Comparison of ENCODE assay signal across 10 cellular contexts in genomic region chr16:84141143-84141670, GRCh38. TPM values are rescaled to one million over a fixed set of nuclear protein-coding genes. Genes with fewer than 3 reads are reported as not detected.
DNase-seq lines count a peak whose midpoint lies in the region; ATAC-seq and TF ChIP-seq lines count a peak whose summit lies in the region.
"Had no signal": no experiment of that assay in that cellular context is flagged by ENCODE, and none has a peak within 500 bp of the region (broad histone marks: within the 10 kb centered on the region; RNA-seq: fewer than 3 reads in every experiment).

No MANE protein-coding gene starts in this region.

- no peaks in the 10 kb centered on the region for H3K9me3 ChIP-seq in HCT116 (ENCODE audit: control insufficient read depth in 1 of 2, insufficient read depth in 1 of 2, low read depth in 1 of 2, low read length in 2 of 2)

- BruUV-seq in HCT116 (replicated peaks; lab: Mats Ljungman, UMichigan) = no TSS peak

- H3K9ac ChIP-seq in HCT116 (ENCODE audit: low read length) = no peak overlapping the region

- no peak for TF ChIP-seq POLR2A in HCT116 (IDR thresholded peaks at IDR 0.05; ENCODE audit: borderline replicate concordance, extremely low read depth, insufficient read depth, insufficient read length)

- H3K27ac ChIP-seq in HCT116 (ENCODE audit: low read depth, low read length) = no peak overlapping the region
- H3K27ac ChIP-seq: skin epidermis had no signal

- CTCF ChIA-PET in HCT116 (lab: Charles Lee) = interaction anchor here (1.2 to 2.2 kb wide), 3 partner anchors 46 to 76 kb away, joined by 3 to 8 read pairs (median 3); partner anchors contain the start of gene TAF1C
- CTCF ChIA-PET in activated CD8-positive, alpha-beta T cell treated with anti-CD3 and anti-CD28 coated beads, Interleukin-2, amount 10 ng/mL, durations not matched to agents 7 days and 5 days (lab: Charles Lee) = interaction anchor here (0.8 to 3.2 kb wide), 6 partner anchors 24 to 58 kb away, joined by 3 to 23 read pairs (median 8); partner anchors contain the start of genes MBTPS1 and TAF1C

- no peaks in the 10 kb centered on the region for H3K27me3 Mint-ChIP-seq in activated CD8-positive, alpha-beta T cell treated with anti-CD3 and anti-CD28 coated beads, Interleukin-2, amount 10 ng/mL, durations not matched to agents 7 days and 5 days (ENCODE audit: low read depth)
- H3K27me3 Mint-ChIP-seq: effector memory CD8-positive, alpha-beta T cell; stimulated activated naive B cell treated with anti-CD40 and anti-IgM and Interleukin-4, amounts not matched to agents 10 μg/mL and 1 μg/mL and 100 μg/mL, for 72 hours had no signal

- ATAC-seq in HCT116 (peak; percentile 57), HG02840 (IDR thresholded peaks at IDR 0.05; ENCODE audit: low FRiP score, unreplicated experiment) (no peak)
- ATAC-seq in activated CD8-positive, alpha-beta T cell treated with anti-CD3 and anti-CD28 coated beads, Interleukin-2, amount 10 ng/mL, durations not matched to agents 7 days and 5 days = peak; percentile 29
- ATAC-seq: effector memory CD8-positive, alpha-beta T cell had no signal

- RAD21 ChIA-PET in HCT116 (lab: Charles Lee; ENCODE audit: low non-redundant PET in 1 of 2, low total read pairs in 2 of 2, uncharacterized antibody in 2 of 2, unreplicated experiment in 2 of 2) = no interaction called here

- intact Hi-C loops in HCT116 (cut with micrococcal nuclease) = loop anchor here (1.0 kb wide), 1 partner anchor 56 kb away; no protein-coding TSS in a partner anchor

- POLR2A ChIA-PET in HCT116 (lab: Charles Lee) = interaction anchor here (0.7 to 1.1 kb wide), 2 partner anchors 22 to 25 kb away, joined by 3 to 4 read pairs; partner anchors contain the start of gene MBTPS1
- POLR2A ChIA-PET in activated CD8-positive, alpha-beta T cell treated with anti-CD3 and anti-CD28 coated beads, Interleukin-2, amount 10 ng/mL, durations not matched to agents 7 days and 5 days (lab: Charles Lee) = interaction anchor here (0.6 to 3.2 kb wide), 2 partner anchors 24 to 314 kb away, joined by 3 to 13 read pairs; partner anchors contain the start of gene MBTPS1

- no peaks in the 10 kb centered on the region for H3K36me3 ChIP-seq in HCT116 (ENCODE audit: control insufficient read depth in 1 of 2, insufficient read depth in 2 of 2, low read length in 2 of 2)

- no peaks in the 10 kb centered on the region for H3K36me3 Mint-ChIP-seq in activated CD8-positive, alpha-beta T cell treated with anti-CD3 and anti-CD28 coated beads, Interleukin-2, amount 10 ng/mL, durations not matched to agents 7 days and 5 days (ENCODE audit: low read depth)

- no peak overlapping the region for H3K27ac Mint-ChIP-seq in activated CD8-positive, alpha-beta T cell treated with anti-CD3 and anti-CD28 coated beads, Interleukin-2, amount 10 ng/mL, durations not matched to agents 7 days and 5 days
- H3K27ac Mint-ChIP-seq: effector memory CD8-positive, alpha-beta T cell; stimulated activated naive B cell treated with anti-CD40 and anti-IgM and Interleukin-4, amounts not matched to agents 10 μg/mL and 1 μg/mL and 100 μg/mL, for 72 hours had no signal

- no peak overlapping the region for H3K4me3 Mint-ChIP-seq in activated CD8-positive, alpha-beta T cell treated with anti-CD3 and anti-CD28 coated beads, Interleukin-2, amount 10 ng/mL, durations not matched to agents 7 days and 5 days
- H3K4me3 Mint-ChIP-seq: effector memory CD8-positive, alpha-beta T cell; stimulated activated naive B cell treated with anti-CD40 and anti-IgM and Interleukin-4, amounts not matched to agents 10 μg/mL and 1 μg/mL and 100 μg/mL, for 72 hours had no signal

- H3K4me2 ChIP-seq in HCT116 (ENCODE audit: low read length) = no peak overlapping the region

- H3K4me1 Mint-ChIP-seq in activated CD8-positive, alpha-beta T cell treated with anti-CD3 and anti-CD28 coated beads, Interleukin-2, amount 10 ng/mL, durations not matched to agents 7 days and 5 days (ENCODE audit: low read depth) = peaks cover 39% of the 10 kb centered on the region

- peaks cover 26 to 42% of the 10 kb centered on the region in 2 experiments for H3K4me1 ChIP-seq in HCT116 (ENCODE audit: control insufficient read depth in 1 of 2, insufficient read depth in 2 of 2, low read length in 2 of 2)

- no peaks in the 10 kb centered on the region for H3K9me2 ChIP-seq in HCT116 (ENCODE audit: insufficient read depth)

- H3K9me3 Mint-ChIP-seq in activated CD8-positive, alpha-beta T cell treated with anti-CD3 and anti-CD28 coated beads, Interleukin-2, amount 10 ng/mL, durations not matched to agents 7 days and 5 days (ENCODE audit: insufficient read depth) = no peaks in the 10 kb centered on the region
- H3K9me3 Mint-ChIP-seq: effector memory CD8-positive, alpha-beta T cell; stimulated activated naive B cell treated with anti-CD40 and anti-IgM and Interleukin-4, amounts not matched to agents 10 μg/mL and 1 μg/mL and 100 μg/mL, for 72 hours had no signal

- no peaks in the 10 kb centered on the region for H3K27me3 ChIP-seq in HCT116 (ENCODE audit: insufficient read depth, low read length)

- peaks cover 68% of the 10 kb centered on the region for H3K79me2 ChIP-seq in HCT116 (ENCODE audit: insufficient read depth, low read length)

- TF ChIP-seq CTCF in HCT116 (IDR thresholded peaks at IDR 0.05 in 2 of 3, conservative IDR thresholded peaks at IDR 0.05 in 1 of 3; ENCODE audit: borderline replicate concordance in 1 of 3, insufficient read depth in 1 of 3, low read depth in 2 of 3, low read length in 2 of 3) = peak; percentile 63 to 64 (median 63)

- H3K4me3 ChIP-seq in HCT116 (replicated peaks in 1 of 2; ENCODE audit: low read depth in 1 of 2, low read length in 2 of 2) = no peak overlapping the region
- H3K4me3 ChIP-seq: skin epidermis had no signal

- peak; percentile 43 for TF ChIP-seq RAD21 in HCT116 (IDR thresholded peaks at IDR 0.05; ENCODE audit: low read depth)

- DNase-seq in DMS53 (lab: John Stamatoyannopoulos, UW) = peak; percentile 22
- no peak for DNase-seq in DMS53 treated with DMSO at 0.1 percent for 48 hours (lab: John Stamatoyannopoulos, UW; ENCODE audit: unreplicated experiment)
- DNase-seq in HCT116 (ENCODE audit: low read depth, low spot score) = peak; percentile 34
- peak; percentile 45 for DNase-seq in activated CD8-positive, alpha-beta T cell treated with anti-CD3 and anti-CD28 coated beads, Interleukin-2, amount 10 ng/mL, durations not matched to agents 7 days and 5 days
- DNase-seq in NCI-H187 treated with DMSO at 0.1 percent for 48 hours (lab: John Stamatoyannopoulos, UW) = no peak
- DNase-seq: effector memory CD8-positive, alpha-beta T cell; stimulated activated naive B cell treated with anti-CD40 and anti-IgM and Interleukin-4, amounts not matched to agents 10 μg/mL and 1 μg/mL and 100 μg/mL, for 72 hours had no signal

- no peaks in the 10 kb centered on the region; the same call in 1 of the 2 replicates for H4K20me1 ChIP-seq in HCT116 (ENCODE audit: insufficient read depth)

- H2AFZ ChIP-seq in HCT116 (ENCODE audit: low read depth, low read length, poor library complexity, severe bottlenecking) = no peak overlapping the region

TF ChIP-seq in HCT116, 20 proteins besides CTCF, POLR2A, EP300 and RAD21:
- TF ChIP-seq MAX (IDR thresholded peaks at IDR 0.05) (peak; percentile 48), EZH2phosphoT487 (IDR thresholded peaks at IDR 0.05; ENCODE audit: borderline replicate concordance) (no peak)

RNA-seq across cellular contexts. Expression of gene HSDL1, which starts 3.8 kb away (rescaled TPM):
- total RNA-seq in HCT116 (2021; ENCODE audit: unreplicated experiment) = 35.8 TPM
- polyA plus RNA-seq in HCT116 (2012) = 13.5 and 22.0 TPM in 2 replicates
- 10 to 100 TPM; 10.4 to 12.3 TPM for total RNA-seq in activated CD8-positive, alpha-beta T cell treated with anti-CD3 and anti-CD28 coated beads, Interleukin-2, amount 10 ng/mL, durations not matched to agents 7 days and 5 days

RNA-seq across cellular contexts. Expression of gene DNAAF1, which starts 3.9 kb away (rescaled TPM):
- 0.30 TPM for total RNA-seq in HCT116 (2021; ENCODE audit: unreplicated experiment)
- 0.35 and 0.44 TPM in 2 replicates for polyA plus RNA-seq in HCT116 (2012)
- total RNA-seq in activated CD8-positive, alpha-beta T cell treated with anti-CD3 and anti-CD28 coated beads, Interleukin-2, amount 10 ng/mL, durations not matched to agents 7 days and 5 days = not detected

RNA-seq across cellular contexts. Expression of gene MBTPS1, which starts 24.5 kb away (rescaled TPM):
- 111 TPM for total RNA-seq in HCT116 (2021; ENCODE audit: unreplicated experiment)
- polyA plus RNA-seq in HCT116 (2012) = 65.5 and 68.4 TPM in 2 replicates
- 10 to 100 TPM; 49.3 to 52.7 TPM for total RNA-seq in activated CD8-positive, alpha-beta T cell treated with anti-CD3 and anti-CD28 coated beads, Interleukin-2, amount 10 ng/mL, durations not matched to agents 7 days and 5 days

RNA-seq across cellular contexts. Expression of gene TAF1C, which starts 45.6 kb away (rescaled TPM):
- total RNA-seq in HCT116 (2021; ENCODE audit: unreplicated experiment) = 76.3 TPM
- polyA plus RNA-seq in HCT116 (2012) = 43.4 and 52.0 TPM in 2 replicates
- total RNA-seq in activated CD8-positive, alpha-beta T cell treated with anti-CD3 and anti-CD28 coated beads, Interleukin-2, amount 10 ng/mL, durations not matched to agents 7 days and 5 days = 10 to 100 TPM; 53.4 to 62.3 TPM

RNA-seq across cellular contexts. Expression of gene ADAD2, which starts 49.8 kb away (rescaled TPM):
- total RNA-seq in HCT116 (2021; ENCODE audit: unreplicated experiment) = not detected
- polyA plus RNA-seq in HCT116 (2012) = not detected in 2 replicates
- under 1 TPM in 1 of 2 experiments, not detected in 1; 0.18 TPM for total RNA-seq in activated CD8-positive, alpha-beta T cell treated with anti-CD3 and anti-CD28 coated beads, Interleukin-2, amount 10 ng/mL, durations not matched to agents 7 days and 5 days
- total RNA-seq: A172 had no signal

Comparison
In these comparisons a context has a peak if more than half of its experiments do, and no peak if none do; other contexts are left out.
1. DNase-seq: peak in DMS53 (single experiment), HCT116 (single experiment) and activated CD8-positive, alpha-beta T cell treated with anti-CD3 and anti-CD28 coated beads, Interleukin-2, amount 10 ng/mL, durations not matched to agents 7 days and 5 days (single experiment); none in DMS53 treated with DMSO at 0.1 percent for 48 hours (single experiment) and NCI-H187 treated with DMSO at 0.1 percent for 48 hours (single experiment).